In the genomic region with DNA sequence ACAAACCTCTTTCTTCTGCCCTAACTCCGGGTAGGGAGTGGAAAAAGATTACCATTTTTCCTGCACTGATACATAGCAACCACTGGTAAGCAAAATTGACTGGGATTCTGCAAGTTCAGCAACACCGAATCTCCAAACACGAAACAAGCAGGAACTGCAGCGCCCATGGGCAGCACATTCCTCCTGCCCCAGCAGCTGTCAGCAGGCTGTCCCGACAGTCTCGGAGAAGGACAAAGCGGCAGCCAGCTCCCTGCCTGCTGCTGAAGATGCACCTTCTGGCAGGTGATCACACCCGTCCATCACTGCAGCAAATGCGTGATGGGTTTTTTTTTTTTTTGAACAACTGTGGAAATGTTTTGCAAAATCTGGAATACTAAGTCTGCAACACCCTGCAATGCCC, we compare ENCODE assay signal across 1 cellular context.
TF ChIP-seq lines count a peak whose summit lies in the region.

No MANE protein-coding gene starts in this region.

TF ChIP-seq in endothelial cell of umbilical vein, 7 proteins besides CTCF, POLR2A, EP300 and RAD21 (continued from another document):
- TF ChIP-seq GATA2 (IDR thresholded peaks at IDR 0.05; ENCODE audit: insufficient read depth, insufficient read length, low read depth, low read length) (no peak), MAX (IDR thresholded peaks at IDR 0.05; ENCODE audit: insufficient read depth, insufficient read length) (no peak), EZH2 (IDR thresholded peaks at IDR 0.05; ENCODE audit: borderline replicate concordance, low read depth, low read length, severe bottlenecking) (no peak), POLR2AphosphoS5 (IDR thresholded peaks at IDR 0.05; ENCODE audit: insufficient read depth, low read depth, low read length) (no peak), JUN (IDR thresholded peaks at IDR 0.05; ENCODE audit: borderline replicate concordance, insufficient read depth, insufficient read length, low read depth) (no peak), MYC (IDR thresholded peaks at IDR 0.05; ENCODE audit: low read depth, low read length) (no peak)
